In the genomic region with DNA sequence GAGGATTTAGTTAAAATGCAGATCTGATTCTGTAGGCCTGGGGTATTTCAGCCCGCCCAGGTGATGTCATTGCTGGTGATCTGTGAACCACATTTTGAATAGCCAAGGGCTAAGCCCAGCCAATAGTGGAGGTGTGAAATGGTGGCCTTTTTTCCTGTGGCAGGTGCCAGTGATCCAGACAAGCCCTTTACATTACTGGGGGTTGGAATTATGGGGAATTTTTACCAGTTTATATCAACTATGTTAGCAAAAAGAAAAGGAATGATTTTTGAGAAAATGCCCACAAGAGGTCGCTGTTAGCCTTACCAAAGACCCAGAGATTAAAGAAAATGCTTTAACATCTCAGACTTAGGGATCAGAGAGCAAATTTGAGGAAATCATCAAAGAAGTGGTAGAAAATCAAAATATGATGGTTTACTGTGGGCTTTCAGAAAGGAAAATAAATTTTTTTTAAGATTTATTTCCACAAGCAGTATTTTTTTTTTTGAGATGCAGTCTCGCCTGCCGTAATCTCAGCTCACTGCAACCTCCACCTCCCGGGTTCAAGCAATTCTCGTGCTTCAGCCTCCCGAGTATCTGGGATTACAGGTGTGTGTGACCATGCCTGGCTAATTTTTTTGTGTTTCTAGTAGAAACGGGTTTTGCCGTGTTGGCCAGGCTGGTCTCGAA, we compare ENCODE assay signal across 8 cellular contexts. TPM values are rescaled to one million over a fixed set of nuclear protein-coding genes. Genes with fewer than 3 reads are reported as not detected.
DNase-seq lines count a peak whose midpoint lies in the region; ATAC-seq, FAIRE-seq and TF ChIP-seq lines count a peak whose summit lies in the region.

No MANE protein-coding gene starts in this region.

- TF ChIP-seq CTCF in GM13977 (IDR thresholded peaks at IDR 0.05; ENCODE audit: extremely low read depth, insufficient read depth, missing control alignments) (peak; percentile 67), body of pancreas (IDR thresholded peaks at IDR 0.05) (peak; percentile 51 to 75 (median 61)), HepG2 (CRISPR knock-in tag; IDR thresholded peaks at IDR 0.05) (peak; percentile 76)

- intact Hi-C loops in body of pancreas (cut with DNase I) = no loop called here
- intact Hi-C loops in HepG2 (cut with micrococcal nuclease; ENCODE audit: unreplicated experiment) = loop anchor here (1.0 kb wide), 2 partner anchors 42 to 327 kb away; no protein-coding TSS in a partner anchor

- ATAC-seq in body of pancreas (no peak), HepG2 (no peak), HG02981 (IDR thresholded peaks at IDR 0.05; ENCODE audit: unreplicated experiment) (no peak)

- H3K9me3 ChIP-seq in body of pancreas = no peaks in the 10 kb centered on the region
- H3K9me3 ChIP-seq in HepG2 (ENCODE audit: low read length) = peaks cover 9% of the 10 kb centered on the region

- H3K4me2 ChIP-seq in HepG2 (ENCODE audit: low read depth, low read length) = no peak overlapping the region

- no peaks in the 10 kb centered on the region for H3K79me2 ChIP-seq in HepG2 (ENCODE audit: insufficient read depth, low read length)

- CTCF ChIA-PET in HepG2 (lab: Yijun Ruan, JAX; ENCODE audit: low intra/inter-chr PET ratio, low total read pairs) = interaction anchor here (1.1 to 2.4 kb wide), 3 partner anchors 42 to 326 kb away, joined by 3 to 30 read pairs (median 5); a partner anchor contains a TSS

- H3K27ac ChIP-seq in body of pancreas (no peak overlapping the region), HepG2 (ENCODE audit: extremely low read length, insufficient read depth, low read length) (no peak overlapping the region)

- TF ChIP-seq POLR2A in body of pancreas (IDR thresholded peaks at IDR 0.05) (no peak), HepG2 (IDR thresholded peaks at IDR 0.05; ENCODE audit: insufficient read depth in 1 of 2, low read depth in 2 of 2, low read length in 2 of 2) (no peak)

- DNase-seq in COLO829 (ENCODE audit: low spot score) (peak; percentile 52), GM13977 (ENCODE audit: low spot score) (peak; percentile 38), NCI-H460 (ENCODE audit: extremely low read depth, low read depth) (peak; percentile 44), body of pancreas (no peak), HepG2 (ENCODE audit: low spot score) (peak; percentile 58), urothelium cell line (ENCODE audit: low spot score) (peak; percentile 14), GM19240 (ENCODE audit: insufficient read length, low spot score) (no peak)

- TF ChIP-seq EP300 in HepG2 (IDR thresholded peaks at IDR 0.05; ENCODE audit: low read depth in 2 of 2, low read length in 2 of 2) (no peak), HepG2 (CRISPR knock-in tag; IDR thresholded peaks at IDR 0.05; ENCODE audit: borderline replicate concordance) (no peak)

- POLR2A ChIA-PET in HepG2 (lab: Yijun Ruan, JAX) = no interaction called here

- H3K4me3 ChIP-seq in body of pancreas (no peak overlapping the region), HepG2 (replicated peaks in 1 of 3; ENCODE audit: insufficient read depth in 1 of 3, low read depth in 2 of 3, low read length in 3 of 3) (no peak overlapping the region)

- no peak overlapping the region for H3K9ac ChIP-seq in HepG2 (ENCODE audit: insufficient read depth, low read depth, low read length)

- H3K27me3 ChIP-seq in body of pancreas (no peaks in the 10 kb centered on the region), HepG2 (ENCODE audit: control insufficient read depth in 1 of 2, insufficient read depth in 2 of 2, low read length in 2 of 2) (no peaks in the 10 kb centered on the region)

- peak; percentile 56; the same call in 1 of the 2 replicates for TF ChIP-seq RAD21 in HepG2 (CRISPR knock-in tag; IDR thresholded peaks at IDR 0.05)

- FAIRE-seq in HepG2 (lab: Jason Lieb, UNC) = peak; percentile 49
- FAIRE-seq in urothelium cell line (lab: Jason Lieb, UNC) = no peak

- no peaks in the 10 kb centered on the region for H4K20me1 ChIP-seq in HepG2 (ENCODE audit: insufficient read depth, low read length)

- no TSS peak for BruUV-seq in HepG2 (replicated peaks; lab: Mats Ljungman, UMichigan)

- H3K36me3 ChIP-seq in body of pancreas (replicated peaks in 1 of 2; ENCODE audit: insufficient read depth in 1 of 2, low read depth in 2 of 2) = no peaks in the 10 kb centered on the region
- H3K36me3 ChIP-seq in HepG2 (replicated peaks in 1 of 2; ENCODE audit: control insufficient read depth in 1 of 2, insufficient read depth in 2 of 2, low read length in 2 of 2) = no peaks in the 10 kb centered on the region

- H3K4me1 ChIP-seq in body of pancreas = peaks cover 6% of the 10 kb centered on the region
- peaks cover 13% of the 10 kb centered on the region for H3K4me1 ChIP-seq in HepG2 (ENCODE audit: insufficient read depth, low read length)

- no peak overlapping the region for H2AFZ ChIP-seq in HepG2 (ENCODE audit: low read length)

- in situ Hi-C loops in GM13977 (cut with MboI; ENCODE audit: low pct_unique_long_range_greater_than_20kb, low sequenced_read_pairs, unreplicated experiment) = no loop called here
- in situ Hi-C loops in HepG2 (cut with HindIII; ENCODE audit: extremely low pct_ligation_motif_present, low pct_unique_long_range_greater_than_20kb) = no loop called here

- WGBS in body of pancreas, 2 donors = 73 to 74% methylated on average over 10 of the region's 10 CpGs
- WGBS in HepG2 (ENCODE audit: low lambda C conversion rate) = 58% methylated on average over 10 of the region's 10 CpGs

RNA-seq across cellular contexts. Expression of a gene that starts 3.9 kb away (rescaled TPM):
- total RNA-seq in NCI-H460 (2014; rRNA removed; shearing (Covaris generic)) = 26.2 and 27.9 TPM in 2 replicates
- 17.3 and 19.7 TPM in 2 replicates for polyA plus RNA-seq in NCI-H460 (2014; cell fraction: nucleus; rRNA removed)
- 10 to 100 TPM; 25.4 to 31.6 TPM for total RNA-seq in body of pancreas
- total RNA-seq in HepG2 (2016; rRNA removed; fragmentation: Illumina TruSeq; extraction: Trizol) = 0.97 and 1.4 TPM in 2 replicates
- 1.1 and 1.5 TPM in 2 replicates for total RNA-seq in HepG2 (2016; cell fraction: cytosol; rRNA removed; fragmentation: Illumina TruSeq; extraction: Trizol; ENCODE audit: low read depth)
- total RNA-seq in HepG2 (2016; cell fraction: insoluble cytoplasmic fraction; rRNA removed; fragmentation: Illumina TruSeq; extraction: Trizol) = 0.76 and 1.1 TPM in 2 replicates
- 1.9 and 2.0 TPM in 2 replicates for total RNA-seq in HepG2 (2016; cell fraction: membrane; rRNA removed; fragmentation: Illumina TruSeq; extraction: Trizol)
- 1.5 and 1.6 TPM in 2 replicates for total RNA-seq in HepG2 (2016; cell fraction: nucleus; rRNA removed; fragmentation: Illumina TruSeq; extraction: Trizol)
- polyA plus RNA-seq in HepG2 (2011; rRNA removed) = 1.6 and 1.9 TPM in 2 replicates
- polyA plus RNA-seq in HepG2 (2011; cell fraction: cytosol; rRNA removed) = 1.5 and 1.8 TPM in 2 replicates
- polyA plus RNA-seq in HepG2 (2011; cell fraction: nucleus; rRNA removed) = 2.1 and 2.7 TPM in 2 replicates
- 2.7 and 3.0 TPM in 2 replicates for polyA plus RNA-seq in HepG2 (2012)
- polyA plus RNA-seq in HepG2 (2016; cell fraction: cytosol; fragmentation: Illumina TruSeq; extraction: Trizol; ENCODE audit: low read depth) = 0.57 and 0.96 TPM in 2 replicates
- polyA plus RNA-seq in HepG2 (2016; cell fraction: insoluble cytoplasmic fraction; fragmentation: Illumina TruSeq; extraction: Trizol; ENCODE audit: low read depth) = 1.3 and 1.4 TPM in 2 replicates
- 1.2 and 1.5 TPM in 2 replicates for polyA plus RNA-seq in HepG2 (2016; cell fraction: membrane; fragmentation: Illumina TruSeq; extraction: Trizol; ENCODE audit: low read depth)
- polyA plus RNA-seq in HepG2 (2016; cell fraction: nucleus; fragmentation: Illumina TruSeq; extraction: Trizol; ENCODE audit: insufficient read depth, low read depth) = 1.2 and 1.7 TPM in 2 replicates
- 4.2 and 19.9 TPM in 2 replicates for polyA minus RNA-seq in HepG2 (2011; rRNA and poly(A)+ RNA removed; ENCODE audit: low replicate concordance)
- polyA minus RNA-seq in HepG2 (2011; cell fraction: cytosol; rRNA and poly(A)+ RNA removed) = 1.2 and 3.5 TPM in 2 replicates
- polyA minus RNA-seq in HepG2 (2011; cell fraction: nucleus; rRNA and poly(A)+ RNA removed) = 5.8 and 9.1 TPM in 2 replicates

RNA-seq across cellular contexts. Expression of a gene that starts 35.6 kb away (rescaled TPM):
- 12.1 and 14.4 TPM in 2 replicates for total RNA-seq in NCI-H460 (2014; rRNA removed; shearing (Covaris generic))
- polyA plus RNA-seq in NCI-H460 (2014; cell fraction: nucleus; rRNA removed) = 14.4 and 32.3 TPM in 2 replicates
- total RNA-seq in body of pancreas = 10 to 100 TPM in 1 of 2 donors, 1 to 10 TPM in 1; 9.6 to 16.2 TPM
- 11.1 and 19.9 TPM in 2 replicates for total RNA-seq in HepG2 (2016; rRNA removed; fragmentation: Illumina TruSeq; extraction: Trizol)
- 1.7 and 2.6 TPM in 2 replicates for total RNA-seq in HepG2 (2016; cell fraction: cytosol; rRNA removed; fragmentation: Illumina TruSeq; extraction: Trizol; ENCODE audit: low read depth)
- 10.2 and 19.5 TPM in 2 replicates for total RNA-seq in HepG2 (2016; cell fraction: insoluble cytoplasmic fraction; rRNA removed; fragmentation: Illumina TruSeq; extraction: Trizol)
- 7.1 and 7.9 TPM in 2 replicates for total RNA-seq in HepG2 (2016; cell fraction: membrane; rRNA removed; fragmentation: Illumina TruSeq; extraction: Trizol)
- 15.4 and 17.2 TPM in 2 replicates for total RNA-seq in HepG2 (2016; cell fraction: nucleus; rRNA removed; fragmentation: Illumina TruSeq; extraction: Trizol)
- polyA plus RNA-seq in HepG2 (2011; rRNA removed) = 8.6 and 10.0 TPM in 2 replicates
- polyA plus RNA-seq in HepG2 (2011; cell fraction: cytosol; rRNA removed) = 3.3 and 5.1 TPM in 2 replicates
- 6.8 and 10.0 TPM in 2 replicates for polyA plus RNA-seq in HepG2 (2011; cell fraction: nucleus; rRNA removed)
- 17.7 and 18.2 TPM in 2 replicates for polyA plus RNA-seq in HepG2 (2012)
- 0.46 and 0.52 TPM in 2 replicates for polyA plus RNA-seq in HepG2 (2016; cell fraction: cytosol; fragmentation: Illumina TruSeq; extraction: Trizol; ENCODE audit: low read depth)
- polyA plus RNA-seq in HepG2 (2016; cell fraction: insoluble cytoplasmic fraction; fragmentation: Illumina TruSeq; extraction: Trizol; ENCODE audit: low read depth) = 19.6 and 20.5 TPM in 2 replicates
- polyA plus RNA-seq in HepG2 (2016; cell fraction: membrane; fragmentation: Illumina TruSeq; extraction: Trizol; ENCODE audit: low read depth) = 2.5 and 2.6 TPM in 2 replicates
- 23.8 and 24.5 TPM in 2 replicates for polyA plus RNA-seq in HepG2 (2016; cell fraction: nucleus; fragmentation: Illumina TruSeq; extraction: Trizol; ENCODE audit: insufficient read depth, low read depth)
- 3.5 and 5.4 TPM in 2 replicates for polyA minus RNA-seq in HepG2 (2011; rRNA and poly(A)+ RNA removed; ENCODE audit: low replicate concordance)
- 7.8 and 8.1 TPM in 2 replicates for polyA minus RNA-seq in HepG2 (2011; cell fraction: cytosol; rRNA and poly(A)+ RNA removed)
- polyA minus RNA-seq in HepG2 (2011; cell fraction: nucleus; rRNA and poly(A)+ RNA removed) = 18.4 and 23.4 TPM in 2 replicates

RNA-seq across cellular contexts. Expression of a gene that starts 37.5 kb away (rescaled TPM):
- total RNA-seq in NCI-H460 (2014; rRNA removed; shearing (Covaris generic)) = 59.1 and 61.6 TPM in 2 replicates
- polyA plus RNA-seq in NCI-H460 (2014; cell fraction: nucleus; rRNA removed) = 37.1 and 60.6 TPM in 2 replicates
- total RNA-seq in body of pancreas = 10 to 100 TPM; 29.7 to 30.6 TPM
- total RNA-seq in HepG2 (2016; rRNA removed; fragmentation: Illumina TruSeq; extraction: Trizol) = 55.1 and 59.0 TPM in 2 replicates
- 52.9 and 57.5 TPM in 2 replicates for total RNA-seq in HepG2 (2016; cell fraction: cytosol; rRNA removed; fragmentation: Illumina TruSeq; extraction: Trizol; ENCODE audit: low read depth)
- total RNA-seq in HepG2 (2016; cell fraction: insoluble cytoplasmic fraction; rRNA removed; fragmentation: Illumina TruSeq; extraction: Trizol) = 45.6 and 63.3 TPM in 2 replicates
- total RNA-seq in HepG2 (2016; cell fraction: membrane; rRNA removed; fragmentation: Illumina TruSeq; extraction: Trizol) = 123 and 138 TPM in 2 replicates
- 45.2 and 50.8 TPM in 2 replicates for total RNA-seq in HepG2 (2016; cell fraction: nucleus; rRNA removed; fragmentation: Illumina TruSeq; extraction: Trizol)
- polyA plus RNA-seq in HepG2 (2011; rRNA removed) = 35.9 and 38.9 TPM in 2 replicates
- 27.6 and 46.5 TPM in 2 replicates for polyA plus RNA-seq in HepG2 (2011; cell fraction: cytosol; rRNA removed)
- 10.9 and 16.7 TPM in 2 replicates for polyA plus RNA-seq in HepG2 (2011; cell fraction: nucleus; rRNA removed)
- 89.0 and 119 TPM in 2 replicates for polyA plus RNA-seq in HepG2 (2012)
- polyA plus RNA-seq in HepG2 (2016; cell fraction: cytosol; fragmentation: Illumina TruSeq; extraction: Trizol; ENCODE audit: low read depth) = 80.4 and 81.8 TPM in 2 replicates
- 50.5 and 58.3 TPM in 2 replicates for polyA plus RNA-seq in HepG2 (2016; cell fraction: insoluble cytoplasmic fraction; fragmentation: Illumina TruSeq; extraction: Trizol; ENCODE audit: low read depth)
- 115 and 129 TPM in 2 replicates for polyA plus RNA-seq in HepG2 (2016; cell fraction: membrane; fragmentation: Illumina TruSeq; extraction: Trizol; ENCODE audit: low read depth)
- 61.2 and 70.9 TPM in 2 replicates for polyA plus RNA-seq in HepG2 (2016; cell fraction: nucleus; fragmentation: Illumina TruSeq; extraction: Trizol; ENCODE audit: insufficient read depth, low read depth)
- 12.3 and 18.4 TPM in 2 replicates for polyA minus RNA-seq in HepG2 (2011; rRNA and poly(A)+ RNA removed; ENCODE audit: low replicate concordance)
- polyA minus RNA-seq in HepG2 (2011; cell fraction: cytosol; rRNA and poly(A)+ RNA removed) = 24.4 and 28.3 TPM in 2 replicates
- 15.5 and 36.3 TPM in 2 replicates for polyA minus RNA-seq in HepG2 (2011; cell fraction: nucleus; rRNA and poly(A)+ RNA removed)

Comparison
In these comparisons a context has a peak if more than half of its experiments do, and no peak if none do; other contexts are left out.
1. DNase-seq: peak in COLO829 (single experiment), GM13977 (single experiment), NCI-H460 (single experiment), HepG2 (single experiment) and urothelium cell line (single experiment); none in body of pancreas (0 of 4) and GM19240 (single experiment).
2. Peak in every context shown above with its lines, with median percentiles within 50 percentile points of each other: CTCF ChIP-seq.